10 cellular contexts compared by ENCODE assay signal in the genomic region with DNA sequence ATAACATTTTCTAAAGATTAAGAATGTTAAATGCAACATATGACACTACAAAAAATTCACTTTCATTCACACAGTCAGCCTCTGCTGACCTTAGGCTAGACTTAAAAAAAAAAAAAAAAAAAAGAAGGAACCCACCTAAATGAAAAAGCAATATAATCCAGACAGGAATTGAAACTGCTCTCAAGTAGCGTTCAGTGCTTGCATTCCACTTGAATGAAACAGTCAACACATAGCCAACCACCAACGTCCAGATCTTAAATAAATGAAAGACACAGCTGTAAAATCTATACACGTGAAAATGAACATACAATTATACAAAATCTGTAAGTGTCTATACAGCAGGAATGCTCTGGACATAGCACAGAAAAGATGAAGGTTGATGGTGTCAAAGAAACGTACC. TPM values are rescaled to one million over a fixed set of nuclear protein-coding genes. Genes with fewer than 3 reads are reported as not detected.
DNase-seq lines count a peak whose midpoint lies in the region; ATAC-seq and TF ChIP-seq lines count a peak whose summit lies in the region.
"Had no signal": no experiment of that assay in that cellular context is flagged by ENCODE, and none has a peak within 500 bp of the region (broad histone marks: within the 10 kb centered on the region; RNA-seq: fewer than 3 reads in every experiment).

No MANE protein-coding gene starts in this region.

- TF ChIP-seq POLR2A in thyroid gland (IDR thresholded peaks at IDR 0.05) = no peak

- H3K4me3 ChIP-seq in cardiac muscle cell = no peak overlapping the region
- H3K4me3 ChIP-seq in fibroblast of mammary gland (ENCODE audit: control insufficient read depth, low read depth, low read length) = no peak overlapping the region
- H3K4me3 ChIP-seq in thyroid gland (replicated peaks in 1 of 3) = no peak overlapping the region

- intact Hi-C loops in cardiac septum (cut with DNase I) (no loop called here), thyroid gland (cut with DNase I) (no loop called here)

- WGBS in thyroid gland, 2 donors = 44 to 45% methylated on average over 4 of the region's 4 CpGs

- no peak for ATAC-seq in GM18873 (IDR thresholded peaks at IDR 0.05; ENCODE audit: low FRiP score, unreplicated experiment)

- no peaks in the 10 kb centered on the region for H3K9me3 ChIP-seq in cardiac muscle cell (ENCODE audit: low read depth)
- no peaks in the 10 kb centered on the region for H3K9me3 ChIP-seq in thyroid gland

- H3K4me1 ChIP-seq in cardiac muscle cell (ENCODE audit: low read depth) = peaks cover 65% of the 10 kb centered on the region
- H3K4me1 ChIP-seq in thyroid gland = peaks cover 61 to 66% of the 10 kb centered on the region in 2 donors

- TF ChIP-seq CTCF in cardiac muscle cell (IDR thresholded peaks at IDR 0.05; ENCODE audit: low read depth, low read length) = no peak
- no peak for TF ChIP-seq CTCF in fibroblast of mammary gland (conservative IDR thresholded peaks at IDR 0.05; ENCODE audit: control insufficient read depth, insufficient read depth, low read depth, low read length)
- no peak for TF ChIP-seq CTCF in thyroid gland (IDR thresholded peaks at IDR 0.05)

- no peaks in the 10 kb centered on the region for H3K27me3 ChIP-seq in cardiac muscle cell
- no peaks in the 10 kb centered on the region for H3K27me3 ChIP-seq in thyroid gland

- peaks cover 4% of the 10 kb centered on the region for H3K36me3 ChIP-seq in cardiac muscle cell
- H3K36me3 ChIP-seq in thyroid gland = peaks cover 0 to 6% of the 10 kb centered on the region in 2 donors

- DNase-seq in cardiac muscle cell (ENCODE audit: low read depth in 1 of 2, low spot score in 1 of 2) (peak; percentile 22 to 46), cardiac septum (ENCODE audit: low spot score) (no peak), RPMI8226 (peak; percentile 36), fibroblast of mammary gland (ENCODE audit: low read depth) (peak; percentile 64), thyroid gland (no peak)
- DNase-seq in activated effector memory CD4-positive, alpha-beta T cell treated with Interleukin-2 at 50 U/mL for 16 hours = no peak
- DNase-seq in activated CD8-positive, alpha-beta memory T cell treated with anti-CD3 and anti-CD28 coated beads, Interleukin-2, amount 50 U/mL, for 48 hours = no peak
- DNase-seq: kidney; stimulated activated CD4-positive, alpha-beta T cell treated with anti-CD3 and anti-CD28 coated beads, Interleukin-2, amount 100 ng/mL, for 48 hours had no signal

- H3K27ac ChIP-seq in cardiac muscle cell = peak overlapping the region; percentile 79
- H3K27ac ChIP-seq in thyroid gland = peak overlapping the region; percentile 96 to 98 (median 96)

RNA-seq across cellular contexts. Expression of a gene that starts 11.4 kb away (rescaled TPM):
- total RNA-seq in cardiac muscle cell (63.7 and 88.1 TPM in 2 replicates), cardiac septum (73.7 TPM), thyroid gland (100 to 1,000 TPM; 222 to 549 (median 318) TPM)
- 75.6 and 117 TPM in 2 replicates for polyA plus RNA-seq in cardiac muscle cell

RNA-seq across cellular contexts. Expression of a gene that starts 58.7 kb away (rescaled TPM):
- total RNA-seq in cardiac muscle cell = 0.07 and 0.30 TPM in 2 replicates
- polyA plus RNA-seq in cardiac muscle cell = 0.38 and 0.65 TPM in 2 replicates
- 0.81 TPM for total RNA-seq in cardiac septum
- total RNA-seq in thyroid gland = 10 to 100 TPM in 1 of 4 donors, 1 to 10 TPM in 1, under 1 TPM in 2; 0.33 to 11.2 (median 1.4) TPM
- total RNA-seq: kidney had no signal

Comparison
In these comparisons a context has a peak if more than half of its experiments do, and no peak if none do; other contexts are left out.
1. DNase-seq: peak in cardiac muscle cell (2 of 2), RPMI8226 (single experiment) and fibroblast of mammary gland (single experiment); none in cardiac septum (single experiment), thyroid gland (0 of 2), activated effector memory CD4-positive, alpha-beta T cell treated with Interleukin-2 at 50 U/mL for 16 hours (single experiment) and activated CD8-positive, alpha-beta memory T cell treated with anti-CD3 and anti-CD28 coated beads, Interleukin-2, amount 50 U/mL, for 48 hours (single experiment).